In genomic region chr18:77103181-77103875, GRCh38 we compare ENCODE assay signal across 10 cellular contexts. TPM values are rescaled to one million over a fixed set of nuclear protein-coding genes. Genes with fewer than 3 reads are reported as not detected.
A peak's percentile ranks its signal among the peaks of the same experiment; 100 is the strongest.
DNase-seq lines count a peak whose midpoint lies in the region; ATAC-seq and TF ChIP-seq lines count a peak whose summit lies in the region.
"Had no signal": no experiment of that assay in that cellular context is flagged by ENCODE, and none has a peak within 500 bp of the region (broad histone marks: within the 10 kb centered on the region; RNA-seq: fewer than 3 reads in every experiment).

No MANE protein-coding gene starts in this region.

- H3K4me1 Mint-ChIP-seq in effector memory CD8-positive, alpha-beta T cell (ENCODE audit: low read depth in 2 of 2), result peaks cover 79 to 88% of the 10 kb centered on the region in 2 donors

- H3K9ac ChIP-seq in BLaER1 treated with 17β-estradiol and CSF1 and Interleukin-3, amounts not matched to agents 10 nM and 100 nM, result peak overlapping the region; percentile 54 to 83 (median 76); a peak in 17 of 22 replicates

- intact Hi-C loops in OCI-LY7 (cut with micrococcal nuclease; ENCODE audit: unreplicated experiment), result no loop called here

- H3K9me3 Mint-ChIP-seq in effector memory CD8-positive, alpha-beta T cell, result no peaks in the 10 kb centered on the region

- ATAC-seq in effector memory CD8-positive, alpha-beta T cell (replicated peaks), result no peak
- ATAC-seq in GM19397 (IDR thresholded peaks at IDR 0.05; ENCODE audit: unreplicated experiment), result no peak

- 0 out of 20 replicates have a peak overlapping the region, but pooled peaks of 1 of the 10 experiments have one; percentile 9 for H3K4me3 ChIP-seq in BLaER1 treated with 17β-estradiol and CSF1 and Interleukin-3, amounts not matched to agents 10 nM and 100 nM
- H3K4me3 ChIP-seq in OCI-LY7 (ENCODE audit: low read depth, low read length, poor library complexity, severe bottlenecking) (peak overlapping the region; percentile 46), osteoblast (ENCODE audit: insufficient read depth, low read length) (no peak overlapping the region)
- H3K4me3 ChIP-seq: dorsolateral prefrontal cortex had no signal

- H3K9me3 ChIP-seq in BLaER1 treated with 17β-estradiol and CSF1 and Interleukin-3, amounts not matched to agents 10 nM and 100 nM (replicated peaks in 1 of 11), result peaks cover 0 to 5% (median 0%) of the 10 kb centered on the region in 11 experiments; a peak in 1 of 22 replicates
- H3K9me3 ChIP-seq in OCI-LY7 (ENCODE audit: low read length) (no peaks in the 10 kb centered on the region), osteoblast (ENCODE audit: low read depth, low read length) (no peaks in the 10 kb centered on the region)

- no peaks in the 10 kb centered on the region for H3K27me3 ChIP-seq in BLaER1 treated with 17β-estradiol and CSF1 and Interleukin-3, amounts not matched to agents 10 nM and 100 nM
- H3K27me3 ChIP-seq in osteoblast (ENCODE audit: insufficient read depth, low read length), result no peaks in the 10 kb centered on the region

- peaks cover 44 to 79% (median 62%) of the 10 kb centered on the region in 11 experiments for H3K36me3 ChIP-seq in BLaER1 treated with 17β-estradiol and CSF1 and Interleukin-3, amounts not matched to agents 10 nM and 100 nM
- H3K36me3 ChIP-seq in OCI-LY7 (ENCODE audit: insufficient read depth, low read length) (peaks cover 12% of the 10 kb centered on the region; the same call in 1 of the 2 replicates), osteoblast (ENCODE audit: insufficient read depth, low read length) (no peaks in the 10 kb centered on the region)

- peaks cover 86% of the 10 kb centered on the region for H3K36me3 Mint-ChIP-seq in effector memory CD8-positive, alpha-beta T cell (ENCODE audit: insufficient read depth)

- CTCF ChIA-PET in OCI-LY7 (lab: Charles Lee; ENCODE audit: unreplicated experiment), result no interaction called here

- peaks cover 93 to 100% (median 99%) of the 10 kb centered on the region in 10 experiments for H3K4me1 ChIP-seq in BLaER1 treated with 17β-estradiol and CSF1 and Interleukin-3, amounts not matched to agents 10 nM and 100 nM
- H3K4me1 ChIP-seq in OCI-LY7 (ENCODE audit: insufficient read depth, low read length, poor library complexity, severe bottlenecking) (peaks cover 81% of the 10 kb centered on the region), osteoblast (ENCODE audit: insufficient read depth, low read length) (peaks cover 58% of the 10 kb centered on the region)

- no peak for TF ChIP-seq CTCF in OCI-LY7 (conservative IDR thresholded peaks at IDR 0.05; ENCODE audit: low read length)
- TF ChIP-seq CTCF in osteoblast (IDR thresholded peaks at IDR 0.05; ENCODE audit: extremely low read depth, low read depth, low read length), result no peak

- no peaks in the 10 kb centered on the region for H3K9me2 ChIP-seq in OCI-LY7 (ENCODE audit: insufficient read depth, low read length)

- H2AFZ ChIP-seq in OCI-LY7 (ENCODE audit: low read length) (no peak overlapping the region), osteoblast (ENCODE audit: low read length) (peak overlapping the region; percentile 19)

- DNase-seq in OCI-LY7 (ENCODE audit: low spot score) (no peak), osteoblast (ENCODE audit: insufficient read length, low spot score, missing footprints) (no peak), NOMO-1 treated with dmso at 0.1 percent for 144 hours (lab: John Stamatoyannopoulos, UW; ENCODE audit: unreplicated experiment) (no peak), NCI-H2171 treated with DMSO at 0.1 percent for 48 hours (lab: John Stamatoyannopoulos, UW) (no peak), foreskin melanocyte (no peak)
- no peak for DNase-seq in effector memory CD8-positive, alpha-beta T cell
- DNase-seq: dorsolateral prefrontal cortex; stimulated activated naive CD4-positive, alpha-beta T cell treated with Interleukin-2 at 50 U/mL for 16 hours had no signal

- peaks cover 0 to 77% (median 17%) of the 10 kb centered on the region in 11 experiments; a peak in 11 of 22 replicates for H4K20me1 ChIP-seq in BLaER1 treated with 17β-estradiol and CSF1 and Interleukin-3, amounts not matched to agents 10 nM and 100 nM
- no peaks in the 10 kb centered on the region for H4K20me1 ChIP-seq in OCI-LY7 (ENCODE audit: insufficient read depth, low read length)
- no peaks in the 10 kb centered on the region for H4K20me1 ChIP-seq in osteoblast (ENCODE audit: insufficient read depth, low read length)

- H3K27me3 Mint-ChIP-seq in effector memory CD8-positive, alpha-beta T cell, result no peaks in the 10 kb centered on the region

- 0 out of 2 replicates have a peak, but pooled peaks cover 5% of the 10 kb centered on the region for H3K79me2 ChIP-seq in OCI-LY7 (ENCODE audit: insufficient read depth, low read depth, low read length)
- H3K79me2 ChIP-seq in osteoblast (ENCODE audit: insufficient read depth, low read length), result no peaks in the 10 kb centered on the region

- peak overlapping the region; percentile 98 for H3K27ac Mint-ChIP-seq in effector memory CD8-positive, alpha-beta T cell

- peak overlapping the region; percentile 75 to 94 (median 88); a peak in 21 of 22 replicates for H3K27ac ChIP-seq in BLaER1 treated with 17β-estradiol and CSF1 and Interleukin-3, amounts not matched to agents 10 nM and 100 nM
- peak overlapping the region; percentile 91 for H3K27ac ChIP-seq in OCI-LY7 (ENCODE audit: low read depth, low read length, poor library complexity, severe bottlenecking)
- peak overlapping the region; percentile 98 for H3K27ac ChIP-seq in osteoblast (ENCODE audit: low read depth, low read length)

- peak overlapping the region; percentile 65 to 82 for H3K4me3 Mint-ChIP-seq in effector memory CD8-positive, alpha-beta T cell

- no TSS peak for BruUV-seq in OCI-LY7 (replicated peaks; lab: Mats Ljungman, UMichigan)

- POLR2A ChIA-PET in OCI-LY7 (lab: Charles Lee), result no interaction called here

- H3K4me2 ChIP-seq in BLaER1 treated with 17β-estradiol and CSF1 and Interleukin-3, amounts not matched to agents 10 nM and 100 nM, result peak overlapping the region; percentile 80 to 97 (median 89)
- H3K4me2 ChIP-seq in OCI-LY7 (ENCODE audit: low read length) (peak overlapping the region; percentile 66), osteoblast (ENCODE audit: insufficient read depth, low read length) (peak overlapping the region; percentile 67)

RNA-seq across cellular contexts. Expression of gene MBP, which starts 29.3 kb away (rescaled TPM):
- total RNA-seq in OCI-LY7 (2014; rRNA removed; shearing (Covaris generic)), result 13.5 and 16.4 TPM in 2 replicates
- total RNA-seq in OCI-LY7 (2022) (25.2 and 28.9 TPM in 2 replicates), osteoblast (1.5 and 2.2 TPM in 2 replicates)
